ENCODE assay signal across 21 cellular contexts in genomic region chr2:64923385-64923710, GRCh38.
A peak's percentile ranks its signal among the peaks of the same experiment; 100 is the strongest.
DNase-seq lines count a peak whose midpoint lies in the region; ATAC-seq, FAIRE-seq and TF ChIP-seq lines count a peak whose summit lies in the region.
"Had no signal": no experiment of that assay in that cellular context is flagged by ENCODE, and none has a peak within 500 bp of the region (broad histone marks: within the 10 kb centered on the region; RNA-seq: fewer than 3 reads in every experiment).

No MANE protein-coding gene starts in this region.

- POLR2A ChIA-PET in K562 (lab: Yijun Ruan, JAX) = interaction anchor here (1.1 kb wide), 1 partner anchor 15 kb away, joined by 4 read pairs; no protein-coding TSS in a partner anchor
- POLR2A ChIA-PET in activated CD4-positive, alpha-beta T cell treated with anti-CD3 and anti-CD28 coated beads for 36 hours (lab: Charles Lee) = no interaction called here

- FAIRE-seq in K562 (lab: Jason Lieb, UNC) = no peak
- FAIRE-seq: D721Med had no signal

- 0% methylated on average over 2 of the region's 2 CpGs for WGBS in K562 (ENCODE audit: insufficient coverage, low coverage, missing lambda C conversion rate)

- ATAC-seq in K562 (no peak), memory B cell (ENCODE audit: low read depth) (no peak), GM21576 (IDR thresholded peaks at IDR 0.05; ENCODE audit: unreplicated experiment) (no peak)
- peak; percentile 54 to 77 for ATAC-seq in stimulated activated naive B cell treated with anti-CD40 and anti-IgM and Interleukin-4, amounts not matched to agents 10 μg/mL and 1 μg/mL and 100 μg/mL, for 72 hours (replicated peaks)
- ATAC-seq in activated CD4-positive, alpha-beta T cell treated with anti-CD3 and anti-CD28 coated beads for 36 hours = no peak
- ATAC-seq: CD8-positive, alpha-beta T cell; SK-N-SH treated with all-trans-retinoic acid at 6 μM for 48 hours had no signal

- no peaks in the 10 kb centered on the region for H3K9me1 ChIP-seq in K562 (ENCODE audit: control insufficient read depth, insufficient read depth, low read length)

- DNase-seq in K562 (ENCODE audit: extremely low read depth in 1 of 4, low spot score in 3 of 4) = no peak
- no peak for DNase-seq in memory B cell (ENCODE audit: low spot score in 2 of 2)
- DNase-seq in stimulated activated naive B cell treated with anti-CD40 and anti-IgM and Interleukin-4, amounts not matched to agents 10 μg/mL and 1 μg/mL and 100 μg/mL, for 72 hours = no peak
- no peak for DNase-seq in Kasumi-1 (lab: John Stamatoyannopoulos, UW)
- no peak for DNase-seq in activated CD4-positive, alpha-beta T cell treated with anti-CD3 and anti-CD28 coated beads for 36 hours
- DNase-seq: ACHN; BE2C; CD8-positive, alpha-beta T cell; DMS79 treated with DMSO at 0.1 percent for 48 hours; KBM-7; MG63; NCI-H1105 treated with DMSO at 0.1 percent for 48 hours; NCI-H187 treated with DMSO at 0.1 percent for 48 hours; NCI-H446 treated with DMSO at 0.1 percent for 48 hours; NCI-H748 treated with DMSO at 0.1 percent for 48 hours; Peyer's patch; SHP77 had no signal

- peaks cover 35% of the 10 kb centered on the region for H3K4me1 Mint-ChIP-seq in memory B cell
- H3K4me1 Mint-ChIP-seq in stimulated activated naive B cell treated with anti-CD40 and anti-IgM and Interleukin-4, amounts not matched to agents 10 μg/mL and 1 μg/mL and 100 μg/mL, for 72 hours = peaks cover 53 to 79% of the 10 kb centered on the region in 2 donors
- no peaks in the 10 kb centered on the region for H3K4me1 Mint-ChIP-seq in activated CD4-positive, alpha-beta T cell treated with anti-CD3 and anti-CD28 coated beads for 36 hours

- H3K27me3 ChIP-seq in Loucy (ENCODE audit: insufficient read depth, low read length, poor library complexity, severe bottlenecking) (no peaks in the 10 kb centered on the region), K562 (ENCODE audit: control insufficient read depth in 2 of 2, insufficient read depth in 2 of 2, low read length in 2 of 2) (no peaks in the 10 kb centered on the region)
- H3K27me3 ChIP-seq: BE2C, MG63, Peyer's patch had no signal

- TF ChIP-seq CTCF in Loucy (conservative IDR thresholded peaks at IDR 0.05; ENCODE audit: low read length) = no peak
- TF ChIP-seq CTCF in K562 (IDR thresholded peaks at IDR 0.05 in 2 of 3, conservative IDR thresholded peaks at IDR 0.05 in 1 of 3; ENCODE audit: insufficient read depth in 2 of 3, low read depth in 1 of 3, low read length in 3 of 3) = no peak

- no peaks in the 10 kb centered on the region for H3K79me2 ChIP-seq in Loucy (ENCODE audit: insufficient read depth, low read length)
- H3K79me2 ChIP-seq in K562 (ENCODE audit: control insufficient read depth, insufficient read depth, low read length) = no peaks in the 10 kb centered on the region

- H3K9me3 ChIP-seq in Loucy (ENCODE audit: insufficient read depth, low read depth, low read length) (peaks cover 3% of the 10 kb centered on the region; the same call in 1 of the 2 replicates), K562 (replicated peaks; ENCODE audit: control insufficient read depth, insufficient read depth, low read depth, low read length) (no peaks in the 10 kb centered on the region)
- H3K9me3 ChIP-seq: BE2C, MG63, Peyer's patch had no signal

- H3K9me3 Mint-ChIP-seq in memory B cell = peaks cover 3% of the 10 kb centered on the region
- H3K9me3 Mint-ChIP-seq in stimulated activated naive B cell treated with anti-CD40 and anti-IgM and Interleukin-4, amounts not matched to agents 10 μg/mL and 1 μg/mL and 100 μg/mL, for 72 hours = peaks cover 20 to 21% of the 10 kb centered on the region in 2 donors
- H3K9me3 Mint-ChIP-seq in activated CD4-positive, alpha-beta T cell treated with anti-CD3 and anti-CD28 coated beads for 36 hours (ENCODE audit: low read depth) = peaks cover 4% of the 10 kb centered on the region

- no peak for TF ChIP-seq RAD21 in K562 (CRISPR knock-in tag; conservative IDR thresholded peaks at IDR 0.05 in 1 of 2, IDR thresholded peaks at IDR 0.05 in 1 of 2)

- no TSS peak for BruUV-seq in K562 (replicated peaks; lab: Mats Ljungman, UMichigan)

- H3K4me1 ChIP-seq in Loucy (ENCODE audit: insufficient read depth, low read length, poor library complexity, severe bottlenecking) (peaks cover 15% of the 10 kb centered on the region), K562 (replicated peaks in 1 of 2; ENCODE audit: control insufficient read depth in 2 of 2, insufficient read depth in 2 of 2, low read length in 2 of 2) (peaks cover 0 to 2% of the 10 kb centered on the region in 2 experiments; a peak in 1 of 5 replicates)
- H3K4me1 ChIP-seq: BE2C, Peyer's patch had no signal

- in situ Hi-C loops in K562 (cut with MboI) = loop anchor here (25.0 kb wide), 1 partner anchor 239 kb away; no protein-coding TSS in a partner anchor

- TF ChIP-seq POLR2A in K562 (conservative IDR thresholded peaks at IDR 0.05) = no peak

- no peak overlapping the region for H3K4me2 ChIP-seq in Loucy (ENCODE audit: low read depth, low read length, poor library complexity, severe bottlenecking)
- no peak overlapping the region for H3K4me2 ChIP-seq in K562 (ENCODE audit: insufficient read depth, low read length)

- no peaks in the 10 kb centered on the region for H3K27me3 Mint-ChIP-seq in memory B cell
- no peaks in the 10 kb centered on the region for H3K27me3 Mint-ChIP-seq in stimulated activated naive B cell treated with anti-CD40 and anti-IgM and Interleukin-4, amounts not matched to agents 10 μg/mL and 1 μg/mL and 100 μg/mL, for 72 hours
- no peaks in the 10 kb centered on the region for H3K27me3 Mint-ChIP-seq in activated CD4-positive, alpha-beta T cell treated with anti-CD3 and anti-CD28 coated beads for 36 hours

- H4K20me1 ChIP-seq in Loucy (ENCODE audit: insufficient read depth, low read length, poor library complexity, severe bottlenecking) = no peaks in the 10 kb centered on the region
- H4K20me1 ChIP-seq in K562 (replicated peaks; ENCODE audit: control insufficient read depth, insufficient read depth, low read length) = no peaks in the 10 kb centered on the region

- no peak overlapping the region for H3K4me3 Mint-ChIP-seq in memory B cell
- peak overlapping the region in 1 of 2 donors; percentile 4 for H3K4me3 Mint-ChIP-seq in stimulated activated naive B cell treated with anti-CD40 and anti-IgM and Interleukin-4, amounts not matched to agents 10 μg/mL and 1 μg/mL and 100 μg/mL, for 72 hours
- H3K4me3 Mint-ChIP-seq in activated CD4-positive, alpha-beta T cell treated with anti-CD3 and anti-CD28 coated beads for 36 hours = no peak overlapping the region
- H3K4me3 Mint-ChIP-seq: CD8-positive, alpha-beta T cell had no signal

- H3K36me3 Mint-ChIP-seq in memory B cell = peaks cover 20% of the 10 kb centered on the region
- peaks cover 67 to 76% of the 10 kb centered on the region in 2 donors for H3K36me3 Mint-ChIP-seq in stimulated activated naive B cell treated with anti-CD40 and anti-IgM and Interleukin-4, amounts not matched to agents 10 μg/mL and 1 μg/mL and 100 μg/mL, for 72 hours
- peaks cover 3% of the 10 kb centered on the region for H3K36me3 Mint-ChIP-seq in activated CD4-positive, alpha-beta T cell treated with anti-CD3 and anti-CD28 coated beads for 36 hours (ENCODE audit: low read depth)

- H3K9me2 ChIP-seq in Loucy (replicated peaks; ENCODE audit: low read depth, low read length) = no peaks in the 10 kb centered on the region

- no peak overlapping the region for H3K4me3 ChIP-seq in Loucy (ENCODE audit: low read length, poor library complexity, severe bottlenecking)
- H3K4me3 ChIP-seq in K562 = no peak overlapping the region
- H3K4me3 ChIP-seq: MG63, Peyer's patch had no signal

- H2AFZ ChIP-seq in Loucy (ENCODE audit: low read length) (peak overlapping the region; percentile 28; the same call in 1 of the 2 replicates), K562 (ENCODE audit: low read depth, low read length) (peak overlapping the region; percentile 50; the same call in 1 of the 2 replicates)

- no peaks in the 10 kb centered on the region for H3F3A ChIP-seq in Loucy (ENCODE audit: low read depth)

- H3K27ac Mint-ChIP-seq in memory B cell = peak overlapping the region; percentile 19
- H3K27ac Mint-ChIP-seq in stimulated activated naive B cell treated with anti-CD40 and anti-IgM and Interleukin-4, amounts not matched to agents 10 μg/mL and 1 μg/mL and 100 μg/mL, for 72 hours = peak overlapping the region; percentile 94
- no peak overlapping the region for H3K27ac Mint-ChIP-seq in activated CD4-positive, alpha-beta T cell treated with anti-CD3 and anti-CD28 coated beads for 36 hours
- H3K27ac Mint-ChIP-seq: CD8-positive, alpha-beta T cell had no signal

- H3K36me3 ChIP-seq in Loucy (ENCODE audit: insufficient read depth, low read length) = no peaks in the 10 kb centered on the region
- no peaks in the 10 kb centered on the region for H3K36me3 ChIP-seq in K562 (ENCODE audit: control insufficient read depth, insufficient read depth, low read length)
- H3K36me3 ChIP-seq: BE2C, MG63, Peyer's patch had no signal

- intact Hi-C loops in K562 (cut with micrococcal nuclease) = no loop called here
- intact Hi-C loops in activated CD4-positive, alpha-beta T cell treated with anti-CD3 and anti-CD28 coated beads for 36 hours (cut with DNase I, micrococcal nuclease) = no loop called here

- CTCF ChIA-PET in K562 (lab: Yijun Ruan, JAX; ENCODE audit: low intra/inter-chr PET ratio) = no interaction called here
- CTCF ChIA-PET in activated CD4-positive, alpha-beta T cell treated with anti-CD3 and anti-CD28 coated beads for 36 hours (lab: Charles Lee) = interaction anchor here (0.7 to 2.5 kb wide), 4 partner anchors 24 to 421 kb away, joined by 3 to 9 read pairs (median 3); no protein-coding TSS in a partner anchor

- no peak for TF ChIP-seq EP300 in K562 (IDR thresholded peaks at IDR 0.05; ENCODE audit: low read length)

- H3K27ac ChIP-seq in K562 (ENCODE audit: extremely low read depth, low read depth, low read length) = no peak overlapping the region
- H3K27ac ChIP-seq: Peyer's patch had no signal

- H3K9ac ChIP-seq in Loucy (ENCODE audit: low read depth, low read length, poor library complexity, severe bottlenecking) (peak overlapping the region; percentile 28), K562 (ENCODE audit: insufficient read depth in 1 of 2, low read depth in 2 of 2, low read length in 2 of 2) (no peak overlapping the region; a peak in 1 of 4 replicates)

TF ChIP-seq in K562, 482 proteins besides CTCF, POLR2A, EP300 and RAD21:
- TF ChIP-seq EHMT2 (IDR thresholded peaks at IDR 0.05) (no peak), PTRF (tag; IDR thresholded peaks at IDR 0.05) (no peak), DNMT1 (IDR thresholded peaks at IDR 0.05) (no peak)

Comparison
In these comparisons a context has a peak if more than half of its experiments do, and no peak if none do; other contexts are left out.
1. ATAC-seq: peak in stimulated activated naive B cell treated with anti-CD40 and anti-IgM and Interleukin-4, amounts not matched to agents 10 μg/mL and 1 μg/mL and 100 μg/mL, for 72 hours (2 of 2); none in K562 (single experiment), memory B cell (single experiment), GM21576 (single experiment) and activated CD4-positive, alpha-beta T cell treated with anti-CD3 and anti-CD28 coated beads for 36 hours (single experiment).